ENCODE assay signal across 18 cellular contexts in the genomic region with DNA sequence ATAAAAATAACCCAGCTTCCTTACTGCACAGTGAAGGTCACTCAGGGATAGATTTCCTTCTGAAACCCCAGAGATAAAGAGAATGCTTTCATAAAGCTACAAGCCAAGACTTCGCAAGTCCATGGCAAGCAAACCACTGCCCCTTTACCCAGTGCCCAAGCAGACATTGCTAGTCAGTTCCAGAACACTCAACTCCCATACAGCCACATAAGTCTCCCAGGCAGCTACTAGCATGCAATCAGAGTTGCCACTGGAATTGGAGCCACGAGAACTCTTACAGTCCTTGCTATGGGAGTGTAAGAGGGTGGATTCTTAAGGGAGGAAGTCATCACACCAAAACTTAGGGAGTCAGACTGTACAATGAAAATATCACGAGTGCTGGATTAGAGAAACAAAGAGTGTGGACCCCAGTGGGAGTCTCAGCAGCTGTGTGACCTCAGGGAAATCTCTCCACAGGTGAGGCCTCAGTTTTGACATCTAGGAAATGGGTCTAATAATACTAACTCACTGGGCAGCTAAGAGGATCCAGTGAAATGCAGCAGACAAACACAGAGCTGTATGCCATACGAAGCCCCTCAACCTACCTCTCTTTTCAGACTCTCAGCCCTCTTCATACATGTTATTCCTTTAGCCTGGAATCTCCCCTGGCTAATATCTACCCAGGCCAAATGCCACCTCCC.
"Had no signal": no experiment of that assay in that cellular context is flagged by ENCODE, and none has a peak within 500 bp of the region (broad histone marks: within the 10 kb centered on the region; RNA-seq: fewer than 3 reads in every experiment).

No MANE protein-coding gene starts in this region.

- H3K4me1 ChIP-seq: ascending aorta, testis had no signal

- H3K27me3 Mint-ChIP-seq: activated CD8-positive, alpha-beta memory T cell treated with anti-CD3 and anti-CD28 coated beads, Interleukin-2, amount 10 ng/mL, durations not matched to agents 7 days and 5 days had no signal

- H3K9me3 Mint-ChIP-seq: activated naive CD8-positive, alpha-beta T cell treated with anti-CD3 and anti-CD28 coated beads, Interleukin-2, amount 10 ng/mL, durations not matched to agents 7 days and 5 days; activated T-cell treated with anti-CD3 and anti-CD28 coated beads, Interleukin-2, amount 50 U/mL, for 24 hours; central memory CD8-positive, alpha-beta T cell had no signal

- H3K36me3 Mint-ChIP-seq: activated CD8-positive, alpha-beta memory T cell treated with anti-CD3 and anti-CD28 coated beads, Interleukin-2, amount 10 ng/mL, durations not matched to agents 7 days and 5 days; activated naive CD8-positive, alpha-beta T cell treated with anti-CD3 and anti-CD28 coated beads, Interleukin-2, amount 10 ng/mL, durations not matched to agents 7 days and 5 days; immature natural killer cell had no signal

- H3K27me3 ChIP-seq: ascending aorta, testis had no signal

- DNase-seq: activated CD4-positive, alpha-beta T cell treated with anti-CD3 and anti-CD28 coated beads, Interleukin-2, amount 50 U/mL, for 48 hours; activated CD4-positive, CD25-positive, alpha-beta regulatory T cell treated with anti-CD3 and anti-CD28 coated beads, Interleukin-2, amount 50 U/mL, for 72 hours; activated CD8-positive, alpha-beta memory T cell treated with anti-CD3 and anti-CD28 coated beads, Interleukin-2, amount 10 ng/mL, durations not matched to agents 7 days and 5 days; activated gamma-delta T cell; activated naive CD8-positive, alpha-beta T cell treated with anti-CD3 and anti-CD28 coated beads, Interleukin-2, amount 10 ng/mL, durations not matched to agents 7 days and 5 days; activated T-cell treated with anti-CD3 and anti-CD28 coated beads, Interleukin-2, amount 50 U/mL, for 24 hours; effector memory CD4-positive, alpha-beta T cell; immature natural killer cell; left cardiac atrium; naive thymus-derived CD8-positive, alpha-beta T cell; stimulated activated CD4-positive, alpha-beta T cell treated with anti-CD3 and anti-CD28 coated beads, Interleukin-4, amount 100 ng/mL, for 1 hour; stimulated activated CD8-positive, alpha-beta memory T cell treated with anti-CD3 and anti-CD28 coated beads, Interleukin-4, amount 100 ng/mL, for 48 hours; stimulated activated naive CD8-positive, alpha-beta T cell treated with anti-CD3 and anti-CD28 coated beads, Interleukin-15, Interleukin-2, amounts not matched to agents 100 U/mL and 50 U/mL, for 24 hours; SW 1271; testis had no signal

- H3K36me3 ChIP-seq: ascending aorta had no signal

- H3K27ac Mint-ChIP-seq: activated CD8-positive, alpha-beta memory T cell treated with anti-CD3 and anti-CD28 coated beads, Interleukin-2, amount 10 ng/mL, durations not matched to agents 7 days and 5 days; activated naive CD8-positive, alpha-beta T cell treated with anti-CD3 and anti-CD28 coated beads, Interleukin-2, amount 10 ng/mL, durations not matched to agents 7 days and 5 days; activated T-cell treated with anti-CD3 and anti-CD28 coated beads, Interleukin-2, amount 50 U/mL, for 24 hours; immature natural killer cell had no signal

- H3K4me3 Mint-ChIP-seq: activated CD8-positive, alpha-beta memory T cell treated with anti-CD3 and anti-CD28 coated beads, Interleukin-2, amount 10 ng/mL, durations not matched to agents 7 days and 5 days; activated naive CD8-positive, alpha-beta T cell treated with anti-CD3 and anti-CD28 coated beads, Interleukin-2, amount 10 ng/mL, durations not matched to agents 7 days and 5 days; activated T-cell treated with anti-CD3 and anti-CD28 coated beads, Interleukin-2, amount 50 U/mL, for 24 hours; central memory CD8-positive, alpha-beta T cell; immature natural killer cell; naive thymus-derived CD8-positive, alpha-beta T cell had no signal

- H3K27ac ChIP-seq: ascending aorta, epithelial cell of prostate, testis had no signal

- ATAC-seq: activated CD8-positive, alpha-beta memory T cell treated with anti-CD3 and anti-CD28 coated beads, Interleukin-2, amount 10 ng/mL, durations not matched to agents 7 days and 5 days; naive thymus-derived CD8-positive, alpha-beta T cell; stimulated activated naive CD8-positive, alpha-beta T cell treated with anti-CD3 and anti-CD28 coated beads, Interleukin-15, Interleukin-2, amounts not matched to agents 100 U/mL and 50 U/mL, for 24 hours had no signal

- H3K9me3 ChIP-seq: testis had no signal

- H3K4me1 Mint-ChIP-seq: activated CD8-positive, alpha-beta memory T cell treated with anti-CD3 and anti-CD28 coated beads, Interleukin-2, amount 10 ng/mL, durations not matched to agents 7 days and 5 days; activated naive CD8-positive, alpha-beta T cell treated with anti-CD3 and anti-CD28 coated beads, Interleukin-2, amount 10 ng/mL, durations not matched to agents 7 days and 5 days; central memory CD8-positive, alpha-beta T cell; immature natural killer cell had no signal

- H3K4me3 ChIP-seq: ascending aorta, testis had no signal
